8 cellular contexts compared by ENCODE assay signal in the genomic region with DNA sequence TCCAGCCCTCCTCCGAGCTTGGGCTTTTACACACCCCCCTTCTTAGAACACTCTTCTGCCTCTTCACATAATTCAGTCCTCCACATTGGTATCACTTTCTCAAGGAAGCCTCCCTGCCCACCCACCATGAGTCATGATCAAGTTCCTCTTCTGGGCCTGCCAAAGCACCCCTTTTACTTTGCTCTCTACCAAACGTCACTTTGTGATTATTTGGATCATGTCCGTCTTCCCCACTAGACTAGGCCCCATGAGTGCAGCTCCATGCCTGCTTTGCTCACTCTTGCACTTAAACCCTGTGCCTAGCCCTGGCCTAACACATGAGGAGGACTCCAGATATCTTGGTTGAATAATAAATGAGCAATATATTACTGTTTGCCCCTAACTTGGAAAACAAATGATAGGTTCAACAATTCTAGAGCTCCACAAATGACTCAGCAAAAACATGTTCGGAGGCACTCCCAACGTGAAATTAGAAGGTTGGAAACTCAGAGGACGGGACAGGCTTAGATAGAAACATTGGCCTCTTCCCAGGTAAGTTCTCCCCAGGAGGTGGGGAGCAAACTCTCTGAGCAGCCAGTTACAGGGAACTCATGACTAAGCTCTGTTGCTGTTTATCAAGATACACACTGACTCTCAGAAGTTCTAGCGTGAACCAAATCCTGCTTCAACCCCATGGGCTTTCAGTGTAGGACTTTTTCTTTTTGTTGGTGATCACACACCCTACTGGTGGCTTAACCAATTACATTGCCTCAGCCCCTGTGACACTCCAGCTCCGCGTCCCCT. TPM values are rescaled to one million over a fixed set of nuclear protein-coding genes. Genes with fewer than 3 reads are reported as not detected.
DNase-seq lines count a peak whose midpoint lies in the region; ATAC-seq lines count a peak whose summit lies in the region.

No MANE protein-coding gene starts in this region.

- DNase-seq in GF-D8 (lab: John Stamatoyannopoulos, UW) (peak; percentile 73), OCI-M1 (lab: John Stamatoyannopoulos, UW) (peak; percentile 95), amniotic stem cell (lab: John Stamatoyannopoulos, UW) (peak; percentile 60), hepatic stellate cell (ENCODE audit: low spot score) (peak; percentile 84), NCI-H524 treated with DMSO at 0.1 percent for 48 hours (lab: John Stamatoyannopoulos, UW) (no peak)

- H3K4me3 ChIP-seq in skeletal muscle satellite cell (ENCODE audit: low read length), result no peak overlapping the region

- H3K9ac ChIP-seq in skeletal muscle satellite cell (ENCODE audit: low read depth, low read length), result no peak overlapping the region

- no peaks in the 10 kb centered on the region for H3K36me3 ChIP-seq in skeletal muscle satellite cell (ENCODE audit: insufficient read depth, low read length)

- peaks cover 11% of the 10 kb centered on the region for H3K27me3 ChIP-seq in skeletal muscle satellite cell (ENCODE audit: control insufficient read depth, insufficient read depth, low read length)

- peaks cover 8% of the 10 kb centered on the region for H3K4me1 ChIP-seq in skeletal muscle satellite cell (ENCODE audit: control insufficient read depth, insufficient read depth, low read length)

- H3K9me3 ChIP-seq in skeletal muscle satellite cell (replicated peaks; ENCODE audit: low read length), result no peaks in the 10 kb centered on the region

- ATAC-seq in HG03095 (IDR thresholded peaks at IDR 0.05; ENCODE audit: unreplicated experiment) (peak; percentile 76), HG02981 (IDR thresholded peaks at IDR 0.05; ENCODE audit: unreplicated experiment) (no peak)

- H3K4me2 ChIP-seq in skeletal muscle satellite cell (ENCODE audit: low read length), result peak overlapping the region; percentile 6

RNA-seq across cellular contexts. Expression of gene G6PC1, which starts 28.3 kb away (rescaled TPM):
- total RNA-seq in skeletal muscle satellite cell (2012; rRNA removed), result not detected in 2 replicates

RNA-seq across cellular contexts. Expression of gene AARSD1, which starts 35.3 kb away (rescaled TPM):
- 10.9 and 12.9 TPM in 2 replicates for total RNA-seq in skeletal muscle satellite cell (2012; rRNA removed)

RNA-seq across cellular contexts. Expression of gene PTGES3L, which starts 51.0 kb away (rescaled TPM):
- 0.22 TPM in 1 of 2 replicates, not detected in the other for total RNA-seq in skeletal muscle satellite cell (2012; rRNA removed)

RNA-seq across cellular contexts. Expression of gene RUNDC1, which starts 51.5 kb away (rescaled TPM):
- total RNA-seq in skeletal muscle satellite cell (2012; rRNA removed), result 5.8 and 7.9 TPM in 2 replicates
